Comparison of ENCODE assay signal across 23 cellular contexts in genomic region chr5:6758706-6759105, GRCh38.
"Had no signal": no experiment of that assay in that cellular context is flagged by ENCODE, and none has a peak within 500 bp of the region (broad histone marks: within the 10 kb centered on the region; RNA-seq: fewer than 3 reads in every experiment).

No MANE protein-coding gene starts in this region.

- H3K27ac ChIP-seq: brain microvascular endothelial cell, cardiac muscle cell, KMS-11, Peyer's patch had no signal

- H3K4me1 ChIP-seq: Peyer's patch had no signal

- H3K4me3 ChIP-seq: cardiac muscle cell, MG63, Peyer's patch had no signal

- H3K9me3 ChIP-seq: MG63, Peyer's patch had no signal

- H3K4me1 Mint-ChIP-seq: activated CD8-positive, alpha-beta memory T cell treated with anti-CD3 and anti-CD28 coated beads, Interleukin-2, amount 10 ng/mL, durations not matched to agents 7 days and 5 days; activated naive CD8-positive, alpha-beta T cell treated with anti-CD3 and anti-CD28 coated beads for 36 hours; WTC11 had no signal

- H3K27me3 ChIP-seq: brain microvascular endothelial cell, cardiac muscle cell, MG63, Peyer's patch had no signal

- DNase-seq: activated CD4-positive, alpha-beta T cell treated with anti-CD3 and anti-CD28 coated beads for 48 hours; activated CD4-positive, alpha-beta T cell treated with anti-CD3 and anti-CD28 coated beads, Interleukin-2, amount 50 U/mL, for 48 hours; activated CD4-positive, CD25-positive, alpha-beta regulatory T cell treated with anti-CD3 and anti-CD28 coated beads, Interleukin-2, amount 50 U/mL, for 72 hours; activated CD8-positive, alpha-beta memory T cell treated with anti-CD3 and anti-CD28 coated beads, Interleukin-2, amount 10 ng/mL, durations not matched to agents 7 days and 5 days; activated gamma-delta T cell; activated naive CD4-positive, alpha-beta T cell treated with anti-CD3 and anti-CD28 coated beads for 36 hours; activated naive CD8-positive, alpha-beta T cell treated with anti-CD3 and anti-CD28 coated beads for 36 hours; activated T-cell treated with anti-CD3 and anti-CD28 coated beads, Interleukin-2, amount 50 U/mL, for 24 hours; brain microvascular endothelial cell; MV-4-11; NCI-H1105; NCI-H1436 treated with DMSO at 0.1 percent for 48 hours; NCI-H187; NCI-H2081; NCI-H446; Peyer's patch; T-helper 9 cell had no signal

- ATAC-seq: activated CD8-positive, alpha-beta memory T cell treated with anti-CD3 and anti-CD28 coated beads, Interleukin-2, amount 10 ng/mL, durations not matched to agents 7 days and 5 days had no signal

- H3K27me3 Mint-ChIP-seq: activated CD8-positive, alpha-beta memory T cell treated with anti-CD3 and anti-CD28 coated beads, Interleukin-2, amount 10 ng/mL, durations not matched to agents 7 days and 5 days; activated naive CD8-positive, alpha-beta T cell treated with anti-CD3 and anti-CD28 coated beads for 36 hours; activated T-cell treated with anti-CD3 and anti-CD28 coated beads, Interleukin-2, amount 50 U/mL, for 24 hours had no signal

- H3K4me3 Mint-ChIP-seq: activated CD8-positive, alpha-beta memory T cell treated with anti-CD3 and anti-CD28 coated beads, Interleukin-2, amount 10 ng/mL, durations not matched to agents 7 days and 5 days; activated naive CD4-positive, alpha-beta T cell treated with anti-CD3 and anti-CD28 coated beads for 36 hours; activated naive CD8-positive, alpha-beta T cell treated with anti-CD3 and anti-CD28 coated beads for 36 hours; activated T-cell treated with anti-CD3 and anti-CD28 coated beads, Interleukin-2, amount 50 U/mL, for 24 hours; activated T-helper 1 cell treated with anti-CD3 and anti-CD28 coated beads, Interleukin-12 subunit alpha, Interleukin-12 subunit beta, Interleukin-2, Interleukin-4 antibody, amounts not matched to agents 30 ng/mL and 10 ng/mL and 1 ng/mL, durations not matched to agents 14 hours and 24 hours and 36 hours; T-helper 1 cell treated with Interleukin-12 subunit alpha and Interleukin-12 subunit beta and Interleukin-4 antibody, amounts not matched to agents 30 μg/mL and 1 μg/mL, for 36 hours; WTC11 had no signal

- H3K27ac Mint-ChIP-seq: activated naive CD4-positive, alpha-beta T cell treated with anti-CD3 and anti-CD28 coated beads for 36 hours; activated naive CD8-positive, alpha-beta T cell treated with anti-CD3 and anti-CD28 coated beads for 36 hours; activated T-helper 1 cell treated with anti-CD3 and anti-CD28 coated beads, Interleukin-12 subunit alpha, Interleukin-12 subunit beta, Interleukin-2, Interleukin-4 antibody, amounts not matched to agents 30 ng/mL and 10 ng/mL and 1 ng/mL, durations not matched to agents 14 hours and 24 hours and 36 hours; T-helper 1 cell treated with Interleukin-12 subunit alpha and Interleukin-12 subunit beta and Interleukin-4 antibody, amounts not matched to agents 30 μg/mL and 1 μg/mL, for 36 hours; WTC11 had no signal
